ENCODE assay signal across 8 cellular contexts in the genomic region with DNA sequence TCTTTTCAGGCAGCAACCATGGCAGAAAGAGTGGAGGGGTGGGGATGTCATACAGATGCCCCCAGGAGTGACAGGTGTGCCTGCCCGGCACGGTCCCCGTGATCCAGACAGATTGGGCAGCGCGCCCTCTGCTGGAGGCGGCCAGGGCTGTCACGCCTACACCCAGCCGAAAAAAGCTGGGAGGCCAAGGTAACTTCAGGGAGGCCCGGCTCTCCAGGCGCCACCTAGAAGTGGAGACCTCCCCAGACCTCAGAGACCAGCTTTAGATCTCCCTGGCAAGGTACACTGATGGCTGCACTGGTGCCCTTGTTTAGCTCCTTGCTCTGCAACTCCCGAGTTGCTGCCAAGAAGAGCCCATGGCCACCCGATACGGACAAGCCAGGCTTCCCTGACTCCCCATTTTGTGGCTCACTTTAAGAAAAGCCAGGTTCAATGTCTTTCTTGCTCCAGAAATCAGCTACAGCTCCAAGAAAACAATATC. TPM values are rescaled to one million over a fixed set of nuclear protein-coding genes. Genes with fewer than 3 reads are reported as not detected.
DNase-seq lines count a peak whose midpoint lies in the region; ATAC-seq and TF ChIP-seq lines count a peak whose summit lies in the region.

No MANE protein-coding gene starts in this region.

- no peaks in the 10 kb centered on the region for H3K4me1 ChIP-seq in BE2C
- peaks cover 9% of the 10 kb centered on the region for H3K4me1 ChIP-seq in mesenchymal stem cell (ENCODE audit: control insufficient read depth, insufficient read depth, low read depth, low read length)

- no peak overlapping the region for H3K9ac ChIP-seq in mesenchymal stem cell (ENCODE audit: low read length)

- H3K23ac ChIP-seq in mesenchymal stem cell (ENCODE audit: low read length in 2 of 2) = no peak overlapping the region

- H3K27ac ChIP-seq in coronary artery = no peak overlapping the region
- no peak overlapping the region for H3K27ac ChIP-seq in mesenchymal stem cell (ENCODE audit: low read length, poor library complexity, severe bottlenecking)

- H2AK5ac ChIP-seq in mesenchymal stem cell (ENCODE audit: low read length, severe bottlenecking) = no peak overlapping the region

- no peak overlapping the region for H2BK12ac ChIP-seq in mesenchymal stem cell (ENCODE audit: low read length in 2 of 2)

- no peak overlapping the region for H3K4me2 ChIP-seq in mesenchymal stem cell (ENCODE audit: low read length, poor library complexity, severe bottlenecking)

- H2BK5ac ChIP-seq in mesenchymal stem cell (ENCODE audit: low read depth, low read length, poor library complexity, severe bottlenecking) = no peak overlapping the region

- no peaks in the 10 kb centered on the region for H3K79me1 ChIP-seq in mesenchymal stem cell (replicated peaks; ENCODE audit: low read length, poor library complexity, severe bottlenecking)

- 12% methylated on average over 13 of the region's 13 CpGs for WGBS in mesenchymal stem cell

- no peaks in the 10 kb centered on the region for H3K9me3 ChIP-seq in BE2C
- H3K9me3 ChIP-seq in mesenchymal stem cell (ENCODE audit: control insufficient read depth, low read length) = no peaks in the 10 kb centered on the region

- no peak overlapping the region for H2AFZ ChIP-seq in mesenchymal stem cell (ENCODE audit: low read depth, low read length)

- no peak overlapping the region for H3K18ac ChIP-seq in mesenchymal stem cell (ENCODE audit: low read depth in 1 of 2, low read length in 2 of 2)

- no peak overlapping the region for H4K91ac ChIP-seq in mesenchymal stem cell (ENCODE audit: low read length)

- DNase-seq in BE2C (peak; percentile 84), NCI-H2227 treated with DMSO at 0.1 percent for 48 hours (lab: John Stamatoyannopoulos, UW) (peak; percentile 18), coronary artery (ENCODE audit: low spot score) (peak; percentile 75), mesenchymal stem cell (peak; percentile 35)
- peak; percentile 64 to 66 for DNase-seq in activated CD4-positive, alpha-beta T cell treated with anti-CD3 and anti-CD28 coated beads, Interleukin-2, amount 50 U/mL, for 4 hours
- peak; percentile 55 to 58 for DNase-seq in stimulated activated CD8-positive, alpha-beta memory T cell treated with anti-CD3 and anti-CD28 coated beads, Interleukin-2, amount 100 ng/mL, for 1 hour (ENCODE audit: low read depth in 2 of 2)

- TF ChIP-seq CTCF in BE2C (IDR thresholded peaks at IDR 0.05; ENCODE audit: low read depth, low read length) (peak; percentile 90), coronary artery (IDR thresholded peaks at IDR 0.05) (peak; percentile 91)

- no peak overlapping the region for H3K14ac ChIP-seq in mesenchymal stem cell (ENCODE audit: low read length in 2 of 2)

- no peak overlapping the region for H2BK120ac ChIP-seq in mesenchymal stem cell (ENCODE audit: low read depth, low read length)

- H3K27me3 ChIP-seq in BE2C (peaks cover 27% of the 10 kb centered on the region), mesenchymal stem cell (ENCODE audit: control insufficient read depth in 1 of 2, insufficient read depth in 1 of 2, low read length in 2 of 2) (peaks cover 35 to 47% of the 10 kb centered on the region in 2 experiments)

- no peak overlapping the region for H3K4ac ChIP-seq in mesenchymal stem cell (ENCODE audit: low read depth in 1 of 2, low read length in 2 of 2)

- H4K8ac ChIP-seq in mesenchymal stem cell (ENCODE audit: low read length) = no peak overlapping the region

- no peaks in the 10 kb centered on the region for H3K36me3 ChIP-seq in BE2C
- no peaks in the 10 kb centered on the region for H3K36me3 ChIP-seq in mesenchymal stem cell (ENCODE audit: control insufficient read depth in 1 of 2, insufficient read depth in 2 of 2, low read depth in 1 of 2, low read length in 2 of 2)

- peak; percentile 53 for ATAC-seq in GM21576 (IDR thresholded peaks at IDR 0.05; ENCODE audit: unreplicated experiment)
- no peak for ATAC-seq in HG02870 (IDR thresholded peaks at IDR 0.05; ENCODE audit: unreplicated experiment)

- H2BK15ac ChIP-seq in mesenchymal stem cell (ENCODE audit: low read depth, poor library complexity, severe bottlenecking) = no peak overlapping the region

- H3K4me3 ChIP-seq in BE2C (ENCODE audit: low read depth, low read length) = no peak overlapping the region
- H3K4me3 ChIP-seq in coronary artery = no peak overlapping the region
- no peak overlapping the region for H3K4me3 ChIP-seq in mesenchymal stem cell (ENCODE audit: insufficient read depth in 1 of 2, low read depth in 1 of 2, low read length in 2 of 2)

RNA-seq across cellular contexts. Expression of a gene that starts 6.6 kb away (rescaled TPM):
- polyA plus RNA-seq in BE2C (2012; ENCODE audit: insufficient read depth, insufficient read length, low read depth) = not detected
- not detected for polyA plus RNA-seq in mesenchymal stem cell (2013, experiment 1 of 2)
- polyA plus RNA-seq in mesenchymal stem cell (2013, experiment 2 of 2) = not detected

RNA-seq across cellular contexts. Expression of a gene that starts 10.9 kb away (rescaled TPM):
- polyA plus RNA-seq in BE2C (2012; ENCODE audit: insufficient read depth, insufficient read length, low read depth) = not detected
- 0.08 TPM for polyA plus RNA-seq in mesenchymal stem cell (2013, experiment 1 of 2)
- polyA plus RNA-seq in mesenchymal stem cell (2013, experiment 2 of 2) = 0.22 TPM

RNA-seq across cellular contexts. Expression of a gene that starts 41.0 kb away (rescaled TPM):
- not detected for polyA plus RNA-seq in BE2C (2012; ENCODE audit: insufficient read depth, insufficient read length, low read depth)
- polyA plus RNA-seq in mesenchymal stem cell (2013, experiment 1 of 2) = 0.10 TPM
- polyA plus RNA-seq in mesenchymal stem cell (2013, experiment 2 of 2) = 0.07 TPM

RNA-seq across cellular contexts. Expression of a gene that starts 55.3 kb away (rescaled TPM):
- polyA plus RNA-seq in BE2C (2012; ENCODE audit: insufficient read depth, insufficient read length, low read depth) = 0.97 TPM
- 5.0 TPM for polyA plus RNA-seq in mesenchymal stem cell (2013, experiment 1 of 2)
- polyA plus RNA-seq in mesenchymal stem cell (2013, experiment 2 of 2) = 4.8 TPM

Comparison
In these comparisons a context has a peak if more than half of its experiments do, and no peak if none do; other contexts are left out.
1. DNase-seq: peak in every context shown above with its lines; median percentile 84 in BE2C; 75 in coronary artery; 65 in activated CD4-positive, alpha-beta T cell treated with anti-CD3 and anti-CD28 coated beads, Interleukin-2, amount 50 U/mL, for 4 hours; 56 in stimulated activated CD8-positive, alpha-beta memory T cell treated with anti-CD3 and anti-CD28 coated beads, Interleukin-2, amount 100 ng/mL, for 1 hour; 35 in mesenchymal stem cell; 18 in NCI-H2227 treated with DMSO at 0.1 percent for 48 hours.